Comparison of ENCODE assay signal across 27 cellular contexts in genomic region chr4:8913858-8914460, GRCh38. TPM values are rescaled to one million over a fixed set of nuclear protein-coding genes. Genes with fewer than 3 reads are reported as not detected.
DNase-seq lines count a peak whose midpoint lies in the region; FAIRE-seq and TF ChIP-seq lines count a peak whose summit lies in the region.
"Had no signal": no experiment of that assay in that cellular context is flagged by ENCODE, and none has a peak within 500 bp of the region (broad histone marks: within the 10 kb centered on the region; RNA-seq: fewer than 3 reads in every experiment).

No MANE protein-coding gene starts in this region.

- no peak overlapping the region for H3K27ac Mint-ChIP-seq in activated CD4-positive, alpha-beta memory T cell treated with anti-CD3 and anti-CD28 coated beads, Interleukin-2, amount 10 ng/mL, durations not matched to agents 7 days and 5 days
- H3K27ac Mint-ChIP-seq in activated CD4-positive, alpha-beta memory T cell treated with anti-CD3 and anti-CD28 coated beads for 36 hours = no peak overlapping the region
- H3K27ac Mint-ChIP-seq in progenitor cell of endocrine pancreas = no peak overlapping the region
- H3K27ac Mint-ChIP-seq: neural progenitor cell; stimulated activated naive CD8-positive, alpha-beta T cell treated with anti-CD3 and anti-CD28 coated beads, Interleukin-15, Interleukin-2, amounts not matched to agents 100 ng/mL and 50 ng/mL, for 24 hours had no signal

- H3K27me3 Mint-ChIP-seq in activated CD4-positive, alpha-beta memory T cell treated with anti-CD3 and anti-CD28 coated beads, Interleukin-2, amount 10 ng/mL, durations not matched to agents 7 days and 5 days = no peaks in the 10 kb centered on the region
- H3K27me3 Mint-ChIP-seq in activated CD4-positive, alpha-beta memory T cell treated with anti-CD3 and anti-CD28 coated beads for 36 hours = no peaks in the 10 kb centered on the region
- H3K27me3 Mint-ChIP-seq in progenitor cell of endocrine pancreas = peaks cover 30% of the 10 kb centered on the region

- no peaks in the 10 kb centered on the region for H3K4me1 Mint-ChIP-seq in activated CD4-positive, alpha-beta memory T cell treated with anti-CD3 and anti-CD28 coated beads, Interleukin-2, amount 10 ng/mL, durations not matched to agents 7 days and 5 days
- H3K4me1 Mint-ChIP-seq in activated CD4-positive, alpha-beta memory T cell treated with anti-CD3 and anti-CD28 coated beads for 36 hours (ENCODE audit: low read depth) = no peaks in the 10 kb centered on the region
- no peaks in the 10 kb centered on the region for H3K4me1 Mint-ChIP-seq in progenitor cell of endocrine pancreas (ENCODE audit: low read depth)

- H3K36me3 Mint-ChIP-seq in activated CD4-positive, alpha-beta memory T cell treated with anti-CD3 and anti-CD28 coated beads, Interleukin-2, amount 10 ng/mL, durations not matched to agents 7 days and 5 days (ENCODE audit: low read depth) = no peaks in the 10 kb centered on the region
- H3K36me3 Mint-ChIP-seq in activated CD4-positive, alpha-beta memory T cell treated with anti-CD3 and anti-CD28 coated beads for 36 hours = no peaks in the 10 kb centered on the region
- no peaks in the 10 kb centered on the region for H3K36me3 Mint-ChIP-seq in progenitor cell of endocrine pancreas (ENCODE audit: insufficient read depth)
- H3K36me3 Mint-ChIP-seq: neural progenitor cell had no signal

- no peak for TF ChIP-seq CTCF in GM10266 (IDR thresholded peaks at IDR 0.05; ENCODE audit: control insufficient read depth, insufficient read depth, low read depth, missing control alignments)
- no peak for TF ChIP-seq CTCF in progenitor cell of endocrine pancreas (IDR thresholded peaks at IDR 0.05; ENCODE audit: unreplicated experiment)

- CTCF ChIA-PET in activated CD4-positive, alpha-beta memory T cell treated with anti-CD3 and anti-CD28 coated beads, Interleukin-2, amount 10 ng/mL, durations not matched to agents 7 days and 5 days (lab: Charles Lee) = no interaction called here
- CTCF ChIA-PET in activated CD4-positive, alpha-beta memory T cell treated with anti-CD3 and anti-CD28 coated beads for 36 hours (lab: Charles Lee) = no interaction called here

- DNase-seq in activated CD4-positive, alpha-beta memory T cell treated with anti-CD3 and anti-CD28 coated beads, Interleukin-2, amount 10 ng/mL, durations not matched to agents 7 days and 5 days = peak; percentile 6
- no peak for DNase-seq in activated CD4-positive, alpha-beta memory T cell treated with anti-CD3 and anti-CD28 coated beads for 36 hours
- DNase-seq in GM10266 (ENCODE audit: extremely low spot score) = peak; percentile 12
- peak; percentile 1 to 5 for DNase-seq in frontal cortex (ENCODE audit: low spot score in 2 of 2)
- peak; percentile 3 for DNase-seq in progenitor cell of endocrine pancreas (ENCODE audit: low spot score, unreplicated experiment)
- DNase-seq in pons (ENCODE audit: low spot score) = no peak
- DNase-seq in DMS 273 (lab: John Stamatoyannopoulos, UW; ENCODE audit: unreplicated experiment) = no peak
- DNase-seq in SIG-M5 (lab: John Stamatoyannopoulos, UW) = no peak
- DNase-seq: activated CD4-positive, alpha-beta T cell treated with anti-CD3 and anti-CD28 coated beads for 1 hour; activated gamma-delta T cell; brain microvascular endothelial cell; DMS79 treated with DMSO at 0.1 percent for 48 hours; heart right ventricle; IMR-90; NCI-H1417 treated with DMSO at 0.1 percent for 48 hours; NCI-H510A treated with DMSO at 0.1 percent for 48 hours; PC-9; SHP77; stimulated activated CD4-positive, alpha-beta T cell treated with anti-CD3 and anti-CD28 coated beads, Interleukin-4, amount 100 ng/mL, for 4 hours; T-helper 1 cell had no signal

- H3K9me3 Mint-ChIP-seq in activated CD4-positive, alpha-beta memory T cell treated with anti-CD3 and anti-CD28 coated beads, Interleukin-2, amount 10 ng/mL, durations not matched to agents 7 days and 5 days = no peaks in the 10 kb centered on the region
- H3K9me3 Mint-ChIP-seq in activated CD4-positive, alpha-beta memory T cell treated with anti-CD3 and anti-CD28 coated beads for 36 hours = no peaks in the 10 kb centered on the region
- H3K9me3 Mint-ChIP-seq in progenitor cell of endocrine pancreas (ENCODE audit: low read depth) = no peaks in the 10 kb centered on the region
- H3K9me3 Mint-ChIP-seq: neural progenitor cell; stimulated activated naive CD8-positive, alpha-beta T cell treated with anti-CD3 and anti-CD28 coated beads, Interleukin-15, Interleukin-2, amounts not matched to agents 100 ng/mL and 50 ng/mL, for 24 hours had no signal

- H3K4me3 Mint-ChIP-seq in activated CD4-positive, alpha-beta memory T cell treated with anti-CD3 and anti-CD28 coated beads, Interleukin-2, amount 10 ng/mL, durations not matched to agents 7 days and 5 days = no peak overlapping the region
- H3K4me3 Mint-ChIP-seq in activated CD4-positive, alpha-beta memory T cell treated with anti-CD3 and anti-CD28 coated beads for 36 hours = no peak overlapping the region
- no peak overlapping the region for H3K4me3 Mint-ChIP-seq in progenitor cell of endocrine pancreas (ENCODE audit: low read depth)
- H3K4me3 Mint-ChIP-seq: neural progenitor cell; stimulated activated naive CD8-positive, alpha-beta T cell treated with anti-CD3 and anti-CD28 coated beads, Interleukin-15, Interleukin-2, amounts not matched to agents 100 ng/mL and 50 ng/mL, for 24 hours had no signal

- POLR2A ChIA-PET in activated CD4-positive, alpha-beta memory T cell treated with anti-CD3 and anti-CD28 coated beads, Interleukin-2, amount 10 ng/mL, durations not matched to agents 7 days and 5 days (lab: Charles Lee) = no interaction called here
- POLR2A ChIA-PET in activated CD4-positive, alpha-beta memory T cell treated with anti-CD3 and anti-CD28 coated beads for 36 hours (lab: Charles Lee) = no interaction called here

- intact Hi-C loops in activated CD4-positive, alpha-beta memory T cell treated with anti-CD3 and anti-CD28 coated beads for 36 hours (cut with micrococcal nuclease) = loop anchor here (10.0 kb wide), 1 partner anchor 309 kb away; no protein-coding TSS in a partner anchor

- no peak for FAIRE-seq in frontal cortex (lab: Jason Lieb, UNC)
- FAIRE-seq: A204.1, colon, GM19239, TTC549 had no signal

RNA-seq across cellular contexts. Expression of gene HMX1, which starts 42.3 kb away (rescaled TPM):
- not detected for total RNA-seq in activated CD4-positive, alpha-beta memory T cell treated with anti-CD3 and anti-CD28 coated beads, Interleukin-2, amount 10 ng/mL, durations not matched to agents 7 days and 5 days
- total RNA-seq in activated CD4-positive, alpha-beta memory T cell treated with anti-CD3 and anti-CD28 coated beads for 36 hours = not detected
- total RNA-seq in frontal cortex (not detected), progenitor cell of endocrine pancreas (0.65 and 0.87 TPM in 2 replicates)
- total RNA-seq: IMR-90, mucosa of gallbladder, PC-9 had no signal

Comparison
In these comparisons a context has a peak if more than half of its experiments do, and no peak if none do; other contexts are left out.
1. DNase-seq: peak in activated CD4-positive, alpha-beta memory T cell treated with anti-CD3 and anti-CD28 coated beads, Interleukin-2, amount 10 ng/mL, durations not matched to agents 7 days and 5 days (single experiment), GM10266 (single experiment), frontal cortex (2 of 2) and progenitor cell of endocrine pancreas (single experiment); none in activated CD4-positive, alpha-beta memory T cell treated with anti-CD3 and anti-CD28 coated beads for 36 hours (single experiment), pons (single experiment), DMS 273 (single experiment) and SIG-M5 (single experiment).